ENCODE assay signal across 24 cellular contexts in genomic region chr13:104204177-104204576, GRCh38.
DNase-seq lines count a peak whose midpoint lies in the region; ATAC-seq and TF ChIP-seq lines count a peak whose summit lies in the region.
"Had no signal": no experiment of that assay in that cellular context is flagged by ENCODE, and none has a peak within 500 bp of the region (broad histone marks: within the 10 kb centered on the region; RNA-seq: fewer than 3 reads in every experiment).

No MANE protein-coding gene starts in this region.

- intact Hi-C loops in lower lobe of right lung (cut with DNase I) = no loop called here

- no peaks in the 10 kb centered on the region for H3K27me3 ChIP-seq in lower lobe of right lung (ENCODE audit: low read depth)
- H3K27me3 ChIP-seq: BLaER1, esophagus muscularis mucosa, hepatocyte, upper lobe of right lung had no signal

- H3K4me3 ChIP-seq in retinal pigment epithelial cell (ENCODE audit: low read length) (no peak overlapping the region), lower lobe of right lung (no peak overlapping the region)
- H3K4me3 ChIP-seq: A549, BLaER1, esophagus muscularis mucosa, hepatocyte, left ventricle myocardium inferior, SK-N-MC, upper lobe of right lung had no signal

- H3K4me1 ChIP-seq in lower lobe of right lung = no peaks in the 10 kb centered on the region
- H3K4me1 ChIP-seq: A549, BLaER1, esophagus muscularis mucosa, left ventricle myocardium inferior, upper lobe of right lung had no signal

- no peaks in the 10 kb centered on the region for H3K9me3 ChIP-seq in lower lobe of right lung
- H3K9me3 ChIP-seq: A549, BLaER1, esophagus muscularis mucosa, left ventricle myocardium inferior, upper lobe of right lung had no signal

- no peak for ATAC-seq in lower lobe of right lung
- ATAC-seq: A549, upper lobe of right lung had no signal

- TF ChIP-seq CTCF in retinal pigment epithelial cell (conservative IDR thresholded peaks at IDR 0.05; ENCODE audit: low read depth, low read length) (peak; percentile 9), GM20000 (IDR thresholded peaks at IDR 0.05; ENCODE audit: extremely low read depth, missing control alignments) (no peak), lower lobe of right lung (IDR thresholded peaks at IDR 0.05) (no peak)

- H3K36me3 ChIP-seq in lower lobe of right lung = no peaks in the 10 kb centered on the region
- H3K36me3 ChIP-seq: BLaER1, esophagus muscularis mucosa, left ventricle myocardium inferior, upper lobe of right lung had no signal

- peak; percentile 36 for DNase-seq in NCI-H82 (lab: John Stamatoyannopoulos, UW)
- no peak for DNase-seq in NCI-H82 treated with DMSO at 0.1 percent for 48 hours (lab: John Stamatoyannopoulos, UW; ENCODE audit: unreplicated experiment)
- DNase-seq in HT1080 (ENCODE audit: low read depth) = peak; percentile 3
- peak; percentile 33 for DNase-seq in OCI-M1 (lab: John Stamatoyannopoulos, UW)
- DNase-seq in retinal pigment epithelial cell (ENCODE audit: low read depth) = no peak
- no peak for DNase-seq in GM20000 (ENCODE audit: low spot score)
- DNase-seq in T1000 (lab: John Stamatoyannopoulos, UW) = no peak
- DNase-seq in lower lobe of right lung = no peak
- DNase-seq: activated CD4-positive, alpha-beta memory T cell treated with anti-CD3 and anti-CD28 coated beads for 36 hours; activated gamma-delta T cell treated with Interleukin-2 at 50 U/mL for 16 hours; Calu3; effector CD8-positive, alpha-beta T cell; GOT3; left ventricle myocardium inferior; NCI-H1092 treated with DMSO at 0.1 percent for 48 hours; NCI-H2029; NCI-H226; substantia nigra; upper lobe of right lung had no signal

- no peak overlapping the region for H3K27ac ChIP-seq in lower lobe of right lung
- H3K27ac ChIP-seq: A549, BLaER1, esophagus muscularis mucosa, hepatocyte, left ventricle myocardium inferior, SK-N-MC, upper lobe of right lung had no signal

Comparison
In these comparisons a context has a peak if more than half of its experiments do, and no peak if none do; other contexts are left out.
1. DNase-seq: peak in NCI-H82 (single experiment), HT1080 (single experiment) and OCI-M1 (single experiment); none in NCI-H82 treated with DMSO at 0.1 percent for 48 hours (single experiment), retinal pigment epithelial cell (single experiment), GM20000 (single experiment), T1000 (single experiment) and lower lobe of right lung (single experiment).